In genomic region chr2:127324635-127325034, GRCh38 we compare ENCODE assay signal across 8 cellular contexts. TPM values are rescaled to one million over a fixed set of nuclear protein-coding genes. Genes with fewer than 3 reads are reported as not detected.
DNase-seq lines count a peak whose midpoint lies in the region; ATAC-seq and TF ChIP-seq lines count a peak whose summit lies in the region.

No MANE protein-coding gene starts in this region.

- no peak overlapping the region for H4K91ac ChIP-seq in mesenchymal stem cell (ENCODE audit: low read length)

- H3K27ac ChIP-seq in breast epithelium, result no peak overlapping the region
- H3K27ac ChIP-seq in mesenchymal stem cell (ENCODE audit: low read length, poor library complexity, severe bottlenecking), result no peak overlapping the region

- no peak overlapping the region for H2BK5ac ChIP-seq in mesenchymal stem cell (ENCODE audit: low read depth, low read length, poor library complexity, severe bottlenecking)

- H3K27me3 ChIP-seq in breast epithelium (no peaks in the 10 kb centered on the region), mesenchymal stem cell (ENCODE audit: control insufficient read depth in 1 of 2, insufficient read depth in 1 of 2, low read length in 2 of 2) (no peaks in the 10 kb centered on the region)

- H3K9me3 ChIP-seq in breast epithelium, result no peaks in the 10 kb centered on the region
- H3K9me3 ChIP-seq in mesenchymal stem cell (ENCODE audit: control insufficient read depth, low read length), result no peaks in the 10 kb centered on the region

- H3K9me3 Mint-ChIP-seq in immature natural killer cell, result peaks cover 0 to 9% (median under 1%) of the 10 kb centered on the region in 6 donors
- peaks cover 8% of the 10 kb centered on the region for H3K9me3 Mint-ChIP-seq in activated T-cell treated with anti-CD3 and anti-CD28 coated beads, Interleukin-2, amount 50 U/mL, for 4 hours

- H3K79me1 ChIP-seq in mesenchymal stem cell (replicated peaks; ENCODE audit: low read length, poor library complexity, severe bottlenecking), result peaks cover 8% of the 10 kb centered on the region

- no peak overlapping the region for H3K23ac ChIP-seq in mesenchymal stem cell (ENCODE audit: low read length in 2 of 2)

- no peak overlapping the region for H3K4ac ChIP-seq in mesenchymal stem cell (ENCODE audit: low read depth in 1 of 2, low read length in 2 of 2)

- H3K4me1 ChIP-seq in breast epithelium (no peaks in the 10 kb centered on the region), mesenchymal stem cell (ENCODE audit: control insufficient read depth, insufficient read depth, low read depth, low read length) (no peaks in the 10 kb centered on the region)

- ATAC-seq in GM21619 (IDR thresholded peaks at IDR 0.05; ENCODE audit: unreplicated experiment), result no peak
- ATAC-seq in activated T-cell treated with anti-CD3 and anti-CD28 coated beads, Interleukin-2, amount 50 U/mL, for 4 hours, result no peak

- H3K18ac ChIP-seq in mesenchymal stem cell (ENCODE audit: low read depth in 1 of 2, low read length in 2 of 2), result no peak overlapping the region

- peaks cover 24 to 32% (median 28%) of the 10 kb centered on the region in 3 donors for H3K36me3 Mint-ChIP-seq in immature natural killer cell
- H3K36me3 Mint-ChIP-seq in activated T-cell treated with anti-CD3 and anti-CD28 coated beads, Interleukin-2, amount 50 U/mL, for 4 hours (ENCODE audit: insufficient read depth), result peaks cover 41% of the 10 kb centered on the region

- H2BK12ac ChIP-seq in mesenchymal stem cell (ENCODE audit: low read length in 2 of 2), result no peak overlapping the region

- no peak overlapping the region for H3K4me3 Mint-ChIP-seq in immature natural killer cell
- H3K4me3 Mint-ChIP-seq in activated T-cell treated with anti-CD3 and anti-CD28 coated beads, Interleukin-2, amount 50 U/mL, for 4 hours, result no peak overlapping the region

- H3K14ac ChIP-seq in mesenchymal stem cell (ENCODE audit: low read length in 2 of 2), result no peak overlapping the region

- no peak for TF ChIP-seq POLR2A in breast epithelium (IDR thresholded peaks at IDR 0.05)

- H3K4me1 Mint-ChIP-seq in immature natural killer cell, result peaks cover 0 to 1% of the 10 kb centered on the region in 2 donors
- peaks cover 5% of the 10 kb centered on the region for H3K4me1 Mint-ChIP-seq in activated T-cell treated with anti-CD3 and anti-CD28 coated beads, Interleukin-2, amount 50 U/mL, for 4 hours (ENCODE audit: low read depth)

- no peaks in the 10 kb centered on the region for H3K27me3 Mint-ChIP-seq in immature natural killer cell (ENCODE audit: low read depth in 3 of 3)
- H3K27me3 Mint-ChIP-seq in activated T-cell treated with anti-CD3 and anti-CD28 coated beads, Interleukin-2, amount 50 U/mL, for 4 hours (ENCODE audit: low read depth), result no peaks in the 10 kb centered on the region

- H2BK120ac ChIP-seq in mesenchymal stem cell (ENCODE audit: low read depth, low read length), result no peak overlapping the region

- no peak overlapping the region for H4K8ac ChIP-seq in mesenchymal stem cell (ENCODE audit: low read length)

- H2AFZ ChIP-seq in mesenchymal stem cell (ENCODE audit: low read depth, low read length), result no peak overlapping the region

- H3K36me3 ChIP-seq in breast epithelium (peaks cover 16% of the 10 kb centered on the region), mesenchymal stem cell (ENCODE audit: control insufficient read depth in 1 of 2, insufficient read depth in 2 of 2, low read depth in 1 of 2, low read length in 2 of 2) (peaks cover 12 to 74% of the 10 kb centered on the region in 2 experiments)

- intact Hi-C loops in breast epithelium (cut with DNase I; ENCODE audit: low total_unique reads), result no loop called here

- DNase-seq in NCI-H524 (lab: John Stamatoyannopoulos, UW) (peak; percentile 6 to 39), NCI-H524 treated with DMSO at 0.1 percent for 48 hours (lab: John Stamatoyannopoulos, UW) (no peak), NCI-H1694 treated with DMSO at 0.1 percent for 48 hours (lab: John Stamatoyannopoulos, UW) (peak; percentile 60), breast epithelium (ENCODE audit: low spot score in 2 of 2) (no peak), mesenchymal stem cell (peak; percentile 61), immature natural killer cell (no peak)
- no peak for DNase-seq in activated T-cell treated with anti-CD3 and anti-CD28 coated beads, Interleukin-2, amount 50 U/mL, for 4 hours

- H2AK5ac ChIP-seq in mesenchymal stem cell (ENCODE audit: low read length, severe bottlenecking), result no peak overlapping the region

- H3K9ac ChIP-seq in mesenchymal stem cell (ENCODE audit: low read length), result no peak overlapping the region

- 23% methylated on average over 2 of the region's 3 CpGs for WGBS in mesenchymal stem cell

- TF ChIP-seq CTCF in breast epithelium (IDR thresholded peaks at IDR 0.05), result peak in 2 of 3 donors; percentile 45 to 58

- no peak overlapping the region for H3K4me2 ChIP-seq in mesenchymal stem cell (ENCODE audit: low read length, poor library complexity, severe bottlenecking)

- no peak overlapping the region for H2BK15ac ChIP-seq in mesenchymal stem cell (ENCODE audit: low read depth, poor library complexity, severe bottlenecking)

- no peak overlapping the region for H3K27ac Mint-ChIP-seq in immature natural killer cell

- no peak overlapping the region for H3K4me3 ChIP-seq in breast epithelium
- no peak overlapping the region for H3K4me3 ChIP-seq in mesenchymal stem cell (ENCODE audit: insufficient read depth in 1 of 2, low read depth in 1 of 2, low read length in 2 of 2)

RNA-seq across cellular contexts. Expression of gene ERCC3, which starts 30.7 kb away (rescaled TPM):
- total RNA-seq in breast epithelium, result 10 to 100 TPM; 37.3 to 55.2 (median 41.0) TPM
- 21.1 TPM for polyA plus RNA-seq in mesenchymal stem cell (2013, experiment 1 of 2)
- 20.7 TPM for polyA plus RNA-seq in mesenchymal stem cell (2013, experiment 2 of 2)
- polyA plus RNA-seq in immature natural killer cell, result 10 to 100 TPM; 20.1 to 43.1 (median 21.5) TPM
- total RNA-seq in activated T-cell treated with anti-CD3 and anti-CD28 coated beads, Interleukin-2, amount 50 U/mL, for 4 hours, result 10 to 100 TPM; 56.6 to 63.6 (median 61.8) TPM

Comparison
In these comparisons a context has a peak if more than half of its experiments do, and no peak if none do; other contexts are left out.
1. DNase-seq: peak in NCI-H524 (2 of 2), NCI-H1694 treated with DMSO at 0.1 percent for 48 hours (single experiment) and mesenchymal stem cell (single experiment); none in NCI-H524 treated with DMSO at 0.1 percent for 48 hours (single experiment), breast epithelium (0 of 2), immature natural killer cell (0 of 3) and activated T-cell treated with anti-CD3 and anti-CD28 coated beads, Interleukin-2, amount 50 U/mL, for 4 hours (single experiment).